26 cellular contexts compared by ENCODE assay signal in genomic region chr2:150688016-150688415, GRCh38.
"Had no signal": no experiment of that assay in that cellular context is flagged by ENCODE, and none has a peak within 500 bp of the region (broad histone marks: within the 10 kb centered on the region; RNA-seq: fewer than 3 reads in every experiment).

No MANE protein-coding gene starts in this region.

- H3K4me2 ChIP-seq: neural progenitor cell, smooth muscle cell had no signal

- H3K27me3 ChIP-seq: foreskin keratinocyte, neural progenitor cell, right atrium auricular region, suprapubic skin, transverse colon, upper lobe of right lung, vagina had no signal

- H3K4me1 ChIP-seq: foreskin keratinocyte, neural progenitor cell, prostate gland, right atrium auricular region, suprapubic skin, transverse colon, upper lobe of right lung, vagina had no signal

- H2AFZ ChIP-seq: neural progenitor cell had no signal

- H3K9me3 ChIP-seq: prostate gland, right atrium auricular region, suprapubic skin, transverse colon, upper lobe of right lung, vagina had no signal

- H3K4me3 ChIP-seq: dorsolateral prefrontal cortex, lung, neural progenitor cell, prostate gland, right atrium auricular region, smooth muscle cell, suprapubic skin, transverse colon, upper lobe of right lung, vagina had no signal

- H3K36me3 ChIP-seq: neural progenitor cell, prostate gland, right atrium auricular region, suprapubic skin, transverse colon, upper lobe of right lung, vagina had no signal

- DNase-seq: dorsolateral prefrontal cortex; effector CD4-positive, alpha-beta T cell; foreskin keratinocyte; glutamatergic neuron; hypothalamus; kidney; mesenchymal stem cell; naive thymus-derived CD4-positive, alpha-beta T cell; stimulated activated CD4-positive, alpha-beta T cell treated with anti-CD3 and anti-CD28 coated beads, Interleukin-12 subunit alpha, Interleukin-12 subunit beta, amount 100 ng/mL, for 4 hours; stimulated activated CD4-positive, alpha-beta T cell treated with anti-CD3 and anti-CD28 coated beads, Interleukin-1b, Interleukin-23, amount 100 ng/mL, for 48 hours; stimulated activated CD4-positive, alpha-beta T cell treated with anti-CD3 and anti-CD28 coated beads, Interleukin-4, amount 100 ng/mL, for 1 hour; stimulated activated CD8-positive, alpha-beta memory T cell treated with anti-CD3 and anti-CD28 coated beads, Interleukin-4, amount 100 ng/mL, for 48 hours; stimulated activated naive CD4-positive, alpha-beta T cell; stimulated activated naive CD8-positive, alpha-beta T cell treated with anti-CD3 and anti-CD28 coated beads, Interleukin-15, amount 100 ng/mL, for 72 hours; transverse colon; upper lobe of right lung had no signal

- ATAC-seq: foreskin keratinocyte; left lobe of liver; naive thymus-derived CD4-positive, alpha-beta T cell; sciatic nerve; stimulated activated naive CD8-positive, alpha-beta T cell treated with anti-CD3 and anti-CD28 coated beads, Interleukin-15, amount 100 ng/mL, for 72 hours; upper lobe of right lung had no signal

- H3K9ac ChIP-seq: neural progenitor cell had no signal

- H3K27ac ChIP-seq: dorsolateral prefrontal cortex, foreskin keratinocyte, neural progenitor cell, prostate gland, right atrium auricular region, suprapubic skin, transverse colon, upper lobe of right lung, vagina had no signal

- FAIRE-seq: colon had no signal
